Comparison of ENCODE assay signal across 11 cellular contexts in genomic region chr7:6444516-6445269, GRCh38. TPM values are rescaled to one million over a fixed set of nuclear protein-coding genes. Genes with fewer than 3 reads are reported as not detected.
DNase-seq lines count a peak whose midpoint lies in the region; ATAC-seq and TF ChIP-seq lines count a peak whose summit lies in the region.
"Had no signal": no experiment of that assay in that cellular context is flagged by ENCODE, and none has a peak within 500 bp of the region (broad histone marks: within the 10 kb centered on the region; RNA-seq: fewer than 3 reads in every experiment).

No MANE protein-coding gene starts in this region.

- no peaks in the 10 kb centered on the region for H3K27me3 Mint-ChIP-seq in activated T-cell treated with anti-CD3 and anti-CD28 coated beads, Interleukin-2, amount 50 U/mL, for 72 hours (ENCODE audit: low read depth)
- no peaks in the 10 kb centered on the region for H3K27me3 Mint-ChIP-seq in stimulated activated naive B cell treated with anti-CD40 and anti-IgM and Interleukin-4, amounts not matched to agents 10 μg/mL and 1 μg/mL and 100 μg/mL, for 72 hours
- H3K27me3 Mint-ChIP-seq: activated T-cell treated with anti-CD3 and anti-CD28 coated beads, Interleukin-2, amount 50 U/mL, for 24 hours had no signal

- H4K20me1 ChIP-seq in OCI-LY7 (ENCODE audit: insufficient read depth, low read length): no peaks in the 10 kb centered on the region

- ATAC-seq in activated T-cell treated with anti-CD3 and anti-CD28 coated beads, Interleukin-2, amount 50 U/mL, for 72 hours (replicated peaks in 1 of 2): no peak
- ATAC-seq in stimulated activated naive B cell treated with anti-CD40 and anti-IgM and Interleukin-4, amounts not matched to agents 10 μg/mL and 1 μg/mL and 100 μg/mL, for 72 hours (replicated peaks): no peak

- H3K4me3 ChIP-seq in OCI-LY7 (ENCODE audit: low read depth, low read length, poor library complexity, severe bottlenecking): no peak overlapping the region
- H3K4me3 ChIP-seq: skin epidermis had no signal

- no peak overlapping the region for H2AFZ ChIP-seq in OCI-LY7 (ENCODE audit: low read length)

- CTCF ChIA-PET in OCI-LY7 (lab: Charles Lee; ENCODE audit: unreplicated experiment): no interaction called here

- DNase-seq in activated T-cell treated with anti-CD3 and anti-CD28 coated beads, Interleukin-2, amount 50 U/mL, for 72 hours: no peak
- DNase-seq in activated T-cell treated with anti-CD3 and anti-CD28 coated beads, Interleukin-2, amount 50 U/mL, for 1 hour: no peak
- DNase-seq in NCI-H2196 (lab: John Stamatoyannopoulos, UW; ENCODE audit: unreplicated experiment) (peak; percentile 79), epithelial cell of prostate (ENCODE audit: low read depth, low spot score) (no peak), NCI-H2171 (lab: John Stamatoyannopoulos, UW) (no peak), superior temporal gyrus (ENCODE audit: extremely low spot score) (no peak), OCI-LY7 (ENCODE audit: low spot score) (no peak)
- no peak for DNase-seq in stimulated activated naive B cell treated with anti-CD40 and anti-IgM and Interleukin-4, amounts not matched to agents 10 μg/mL and 1 μg/mL and 100 μg/mL, for 72 hours
- DNase-seq: activated T-cell treated with anti-CD3 and anti-CD28 coated beads, Interleukin-2, amount 50 U/mL, for 24 hours; NCI-H146 had no signal

- H3K9me3 Mint-ChIP-seq in activated T-cell treated with anti-CD3 and anti-CD28 coated beads, Interleukin-2, amount 50 U/mL, for 72 hours: no peaks in the 10 kb centered on the region
- H3K9me3 Mint-ChIP-seq in stimulated activated naive B cell treated with anti-CD40 and anti-IgM and Interleukin-4, amounts not matched to agents 10 μg/mL and 1 μg/mL and 100 μg/mL, for 72 hours: no peaks in the 10 kb centered on the region
- H3K9me3 Mint-ChIP-seq: activated T-cell treated with anti-CD3 and anti-CD28 coated beads, Interleukin-2, amount 50 U/mL, for 24 hours had no signal

- H3K9me2 ChIP-seq in OCI-LY7 (ENCODE audit: insufficient read depth, low read length): no peaks in the 10 kb centered on the region

- H3K9me3 ChIP-seq in OCI-LY7 (ENCODE audit: low read length): no peaks in the 10 kb centered on the region

- POLR2A ChIA-PET in OCI-LY7 (lab: Charles Lee): interaction anchor here (0.6 to 2.0 kb wide), 2 partner anchors 18 to 443 kb away, joined by 4 to 7 read pairs; no protein-coding TSS in a partner anchor

- no peak overlapping the region for H3K4me2 ChIP-seq in OCI-LY7 (ENCODE audit: low read length)

- H3K27ac ChIP-seq in epithelial cell of prostate (peak overlapping the region; percentile 79), OCI-LY7 (ENCODE audit: low read depth, low read length, poor library complexity, severe bottlenecking) (no peak overlapping the region)
- H3K27ac ChIP-seq: skin epidermis had no signal

- peaks cover 50% of the 10 kb centered on the region for H3K4me1 Mint-ChIP-seq in activated T-cell treated with anti-CD3 and anti-CD28 coated beads, Interleukin-2, amount 50 U/mL, for 72 hours (ENCODE audit: low read depth)
- H3K4me1 Mint-ChIP-seq in stimulated activated naive B cell treated with anti-CD40 and anti-IgM and Interleukin-4, amounts not matched to agents 10 μg/mL and 1 μg/mL and 100 μg/mL, for 72 hours: peaks cover 22 to 54% of the 10 kb centered on the region in 2 donors

- no peak overlapping the region for H3K4me3 Mint-ChIP-seq in activated T-cell treated with anti-CD3 and anti-CD28 coated beads, Interleukin-2, amount 50 U/mL, for 72 hours
- no peak overlapping the region for H3K4me3 Mint-ChIP-seq in stimulated activated naive B cell treated with anti-CD40 and anti-IgM and Interleukin-4, amounts not matched to agents 10 μg/mL and 1 μg/mL and 100 μg/mL, for 72 hours

- peaks cover 13% of the 10 kb centered on the region for H3K4me1 ChIP-seq in OCI-LY7 (ENCODE audit: insufficient read depth, low read length, poor library complexity, severe bottlenecking)

- peaks cover 37% of the 10 kb centered on the region for H3K79me2 ChIP-seq in OCI-LY7 (ENCODE audit: insufficient read depth, low read depth, low read length)

- intact Hi-C loops in OCI-LY7 (cut with micrococcal nuclease; ENCODE audit: unreplicated experiment): no loop called here

- H3K36me3 ChIP-seq in OCI-LY7 (ENCODE audit: insufficient read depth, low read length): peaks cover 59% of the 10 kb centered on the region

- TF ChIP-seq CTCF in OCI-LY7 (conservative IDR thresholded peaks at IDR 0.05; ENCODE audit: low read length): no peak

- H3K27ac Mint-ChIP-seq in activated T-cell treated with anti-CD3 and anti-CD28 coated beads, Interleukin-2, amount 50 U/mL, for 72 hours: peak overlapping the region; percentile 32
- peak overlapping the region; percentile 65 for H3K27ac Mint-ChIP-seq in stimulated activated naive B cell treated with anti-CD40 and anti-IgM and Interleukin-4, amounts not matched to agents 10 μg/mL and 1 μg/mL and 100 μg/mL, for 72 hours
- H3K27ac Mint-ChIP-seq: activated T-cell treated with anti-CD3 and anti-CD28 coated beads, Interleukin-2, amount 50 U/mL, for 24 hours had no signal

- BruUV-seq in OCI-LY7 (replicated peaks; lab: Mats Ljungman, UMichigan): no TSS peak

- peaks cover 6 to 25% of the 10 kb centered on the region in 2 donors for H3K36me3 Mint-ChIP-seq in activated T-cell treated with anti-CD3 and anti-CD28 coated beads, Interleukin-2, amount 50 U/mL, for 72 hours (ENCODE audit: insufficient read depth in 2 of 2)
- peaks cover 33 to 45% of the 10 kb centered on the region in 2 donors for H3K36me3 Mint-ChIP-seq in stimulated activated naive B cell treated with anti-CD40 and anti-IgM and Interleukin-4, amounts not matched to agents 10 μg/mL and 1 μg/mL and 100 μg/mL, for 72 hours

RNA-seq across cellular contexts. Expression of gene DAGLB, which starts 3.1 kb away (rescaled TPM):
- 10 to 100 TPM; 12.9 to 17.9 TPM for total RNA-seq in activated T-cell treated with anti-CD3 and anti-CD28 coated beads, Interleukin-2, amount 50 U/mL, for 72 hours
- 12.4 and 17.5 TPM in 2 replicates for total RNA-seq in OCI-LY7 (2014; rRNA removed; shearing (Covaris generic))
- total RNA-seq in OCI-LY7 (2022): 19.5 and 24.8 TPM in 2 replicates

RNA-seq across cellular contexts. Expression of gene KDELR2, which starts 39.3 kb away (rescaled TPM):
- total RNA-seq in activated T-cell treated with anti-CD3 and anti-CD28 coated beads, Interleukin-2, amount 50 U/mL, for 72 hours: 10 to 100 TPM; 64.9 to 88.0 TPM
- total RNA-seq in OCI-LY7 (2014; rRNA removed; shearing (Covaris generic)): 23.6 and 30.2 TPM in 2 replicates
- 62.1 and 63.4 TPM in 2 replicates for total RNA-seq in OCI-LY7 (2022)
